1 cellular context compared by ENCODE assay signal in the genomic region with DNA sequence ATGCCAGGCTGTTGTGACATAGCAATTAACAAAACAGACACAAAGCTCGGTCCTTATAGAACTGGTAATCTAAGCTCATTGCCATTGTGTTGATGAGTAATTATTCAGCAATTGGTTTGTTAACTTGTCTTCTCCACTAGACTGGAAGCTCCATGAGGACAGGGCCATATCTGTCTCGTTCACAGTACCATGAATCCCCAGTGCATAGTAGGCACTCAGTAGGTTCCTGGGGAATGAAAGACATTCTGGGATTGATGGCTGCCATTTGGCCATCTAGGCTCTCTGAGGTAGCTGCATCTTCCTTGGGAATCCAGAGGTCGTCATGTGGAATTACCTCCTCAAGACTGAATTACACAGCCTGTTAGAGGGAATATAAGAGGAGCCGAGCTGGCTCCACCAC.
TF ChIP-seq lines count a peak whose summit lies in the region.

No MANE protein-coding gene starts in this region.

TF ChIP-seq in H1, 55 proteins besides CTCF, POLR2A, EP300 and RAD21:
- no peak for TF ChIP-seq EZH2 (IDR thresholded peaks at IDR 0.05; ENCODE audit: low read depth, low read length, severe bottlenecking)
- TF ChIP-seq FOSL1 (IDR thresholded peaks at IDR 0.05; ENCODE audit: insufficient read depth, low read depth, low read length) = no peak
- no peak for TF ChIP-seq TBP (IDR thresholded peaks at IDR 0.05; ENCODE audit: low read depth, low read length)
- TF ChIP-seq HDAC6 (IDR thresholded peaks at IDR 0.05; ENCODE audit: low read depth, low read length) = no peak
- TF ChIP-seq JUND (IDR thresholded peaks at IDR 0.05; ENCODE audit: low read length) = no peak
- no peak for TF ChIP-seq SP4 (IDR thresholded peaks at IDR 0.05; ENCODE audit: low read length)
- TF ChIP-seq SAP30 (IDR thresholded peaks at IDR 0.05; ENCODE audit: insufficient read depth, insufficient replicate concordance, low read length) = no peak
- TF ChIP-seq CBX5 (IDR thresholded peaks at IDR 0.05; ENCODE audit: low read depth, low read length) = no peak
- TF ChIP-seq, protein P1, sequence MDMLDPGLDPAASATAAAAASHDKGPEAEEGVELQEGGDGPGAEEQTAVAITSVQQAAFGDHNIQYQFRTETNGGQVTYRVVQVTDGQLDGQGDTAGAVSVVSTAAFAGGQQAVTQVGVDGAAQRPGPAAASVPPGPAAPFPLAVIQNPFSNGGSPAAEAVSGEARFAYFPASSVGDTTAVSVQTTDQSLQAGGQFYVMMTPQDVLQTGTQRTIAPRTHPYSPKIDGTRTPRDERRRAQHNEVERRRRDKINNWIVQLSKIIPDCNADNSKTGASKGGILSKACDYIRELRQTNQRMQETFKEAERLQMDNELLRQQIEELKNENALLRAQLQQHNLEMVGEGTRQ (IDR thresholded peaks at IDR 0.05; ENCODE audit: low read length) = no peak
- TF ChIP-seq, protein P2, sequence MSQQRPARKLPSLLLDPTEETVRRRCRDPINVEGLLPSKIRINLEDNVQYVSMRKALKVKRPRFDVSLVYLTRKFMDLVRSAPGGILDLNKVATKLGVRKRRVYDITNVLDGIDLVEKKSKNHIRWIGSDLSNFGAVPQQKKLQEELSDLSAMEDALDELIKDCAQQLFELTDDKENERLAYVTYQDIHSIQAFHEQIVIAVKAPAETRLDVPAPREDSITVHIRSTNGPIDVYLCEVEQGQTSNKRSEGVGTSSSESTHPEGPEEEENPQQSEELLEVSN (IDR thresholded peaks at IDR 0.05) = no peak
- no peak for TF ChIP-seq PHF8 (conservative IDR thresholded peaks at IDR 0.05; ENCODE audit: low read depth, low read length)
- TF ChIP-seq TCF12 (IDR thresholded peaks at IDR 0.05; ENCODE audit: low read depth, low read length) = no peak
- TF ChIP-seq TEAD4 (IDR thresholded peaks at IDR 0.05; ENCODE audit: low read depth, low read length) = no peak
- TF ChIP-seq ZNF274 (IDR thresholded peaks at IDR 0.05; ENCODE audit: borderline replicate concordance, extremely low read depth, low read length) = no peak
- no peak for TF ChIP-seq KDM5A (IDR thresholded peaks at IDR 0.05; ENCODE audit: low read length)
- TF ChIP-seq JUN (IDR thresholded peaks at IDR 0.05; ENCODE audit: low read depth, low read length) = no peak
- TF ChIP-seq, protein P3, sequence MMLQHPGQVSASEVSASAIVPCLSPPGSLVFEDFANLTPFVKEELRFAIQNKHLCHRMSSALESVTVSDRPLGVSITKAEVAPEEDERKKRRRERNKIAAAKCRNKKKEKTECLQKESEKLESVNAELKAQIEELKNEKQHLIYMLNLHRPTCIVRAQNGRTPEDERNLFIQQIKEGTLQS (IDR thresholded peaks at IDR 0.05; ENCODE audit: insufficient read depth, low read depth, low read length) = no peak
- no peak for TF ChIP-seq GTF2F1 (IDR thresholded peaks at IDR 0.05; ENCODE audit: borderline replicate concordance, low read depth, low read length)
- TF ChIP-seq, protein P4, sequence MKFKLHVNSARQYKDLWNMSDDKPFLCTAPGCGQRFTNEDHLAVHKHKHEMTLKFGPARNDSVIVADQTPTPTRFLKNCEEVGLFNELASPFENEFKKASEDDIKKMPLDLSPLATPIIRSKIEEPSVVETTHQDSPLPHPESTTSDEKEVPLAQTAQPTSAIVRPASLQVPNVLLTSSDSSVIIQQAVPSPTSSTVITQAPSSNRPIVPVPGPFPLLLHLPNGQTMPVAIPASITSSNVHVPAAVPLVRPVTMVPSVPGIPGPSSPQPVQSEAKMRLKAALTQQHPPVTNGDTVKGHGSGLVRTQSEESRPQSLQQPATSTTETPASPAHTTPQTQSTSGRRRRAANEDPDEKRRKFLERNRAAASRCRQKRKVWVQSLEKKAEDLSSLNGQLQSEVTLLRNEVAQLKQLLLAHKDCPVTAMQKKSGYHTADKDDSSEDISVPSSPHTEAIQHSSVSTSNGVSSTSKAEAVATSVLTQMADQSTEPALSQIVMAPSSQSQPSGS (IDR thresholded peaks at IDR 0.05; ENCODE audit: low read length) = no peak
